ENCODE assay signal across 17 cellular contexts in the genomic region with DNA sequence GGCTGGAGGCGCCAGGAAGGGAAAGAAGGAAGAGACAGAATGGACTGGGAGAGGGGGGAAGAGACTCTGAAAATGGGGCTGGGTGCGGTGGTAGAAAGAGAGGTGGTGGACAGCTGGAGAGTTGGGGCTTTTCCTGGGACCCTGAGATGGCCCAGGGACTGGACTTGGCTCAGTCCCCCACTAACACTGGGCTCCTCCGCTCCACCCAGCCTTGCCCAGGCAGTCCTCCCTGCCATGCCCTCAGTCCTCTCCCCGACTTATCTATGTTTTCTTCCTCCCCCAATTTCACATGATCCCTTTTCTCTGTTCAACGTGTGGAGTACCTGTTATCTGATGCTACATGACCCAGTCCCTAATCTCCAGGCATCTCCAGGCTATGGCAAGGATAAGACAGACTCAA. TPM values are rescaled to one million over a fixed set of nuclear protein-coding genes. Genes with fewer than 3 reads are reported as not detected.
A peak's percentile ranks its signal among the peaks of the same experiment; 100 is the strongest.
DNase-seq lines count a peak whose midpoint lies in the region; ATAC-seq and TF ChIP-seq lines count a peak whose summit lies in the region.
"Had no signal": no experiment of that assay in that cellular context is flagged by ENCODE, and none has a peak within 500 bp of the region (broad histone marks: within the 10 kb centered on the region; RNA-seq: fewer than 3 reads in every experiment).

No MANE protein-coding gene starts in this region.

- H3K36me3 ChIP-seq in heart right ventricle (no peaks in the 10 kb centered on the region), Caco-2 (ENCODE audit: control insufficient read depth, insufficient read depth, low read length) (no peaks in the 10 kb centered on the region)

- H3K4me3 Mint-ChIP-seq in Caco-2 (ENCODE audit: unreplicated experiment) = no peak overlapping the region
- H3K4me3 Mint-ChIP-seq in activated T-cell treated with anti-CD3 and anti-CD28 coated beads, Interleukin-2, amount 50 U/mL, for 24 hours = no peak overlapping the region
- H3K4me3 Mint-ChIP-seq: CD4-positive, alpha-beta T cell; HFFc6 had no signal

- H3K27ac ChIP-seq in heart right ventricle (peak overlapping the region in 8 of 10 donors; percentile 14 to 77 (median 50)), right cardiac atrium (ENCODE audit: low read length) (peak overlapping the region; percentile 87)
- H3K27ac ChIP-seq: 22Rv1 had no signal

- no peaks in the 10 kb centered on the region for H3K9me3 Mint-ChIP-seq in Caco-2 (ENCODE audit: unreplicated experiment)
- no peaks in the 10 kb centered on the region for H3K9me3 Mint-ChIP-seq in activated T-cell treated with anti-CD3 and anti-CD28 coated beads, Interleukin-2, amount 50 U/mL, for 24 hours
- H3K9me3 Mint-ChIP-seq: CD4-positive, alpha-beta T cell had no signal

- peaks cover 0 to 28% (median 18%) of the 10 kb centered on the region in 7 donors for H3K27me3 ChIP-seq in heart right ventricle
- H3K27me3 ChIP-seq in right cardiac atrium (ENCODE audit: control insufficient read depth, insufficient read depth) = no peaks in the 10 kb centered on the region
- no peaks in the 10 kb centered on the region for H3K27me3 ChIP-seq in Caco-2 (replicated peaks; ENCODE audit: control insufficient read depth, insufficient read depth, low read length)

- 20 to 28% methylated on average over 5 of the region's 5 CpGs for WGBS in heart right ventricle, 2 donors
- WGBS in right cardiac atrium = 37% methylated on average over 5 of the region's 5 CpGs

- DNase-seq in Right ventricle myocardium inferior (ENCODE audit: missing footprints) = no peak
- no peak for DNase-seq in cardiac septum (ENCODE audit: low spot score)
- DNase-seq in heart right ventricle = no peak
- DNase-seq in right cardiac atrium = peak in 1 of 3 donors; percentile 26
- DNase-seq in Caco-2 = no peak
- no peak for DNase-seq in activated T-cell treated with anti-CD3 and anti-CD28 coated beads, Interleukin-2, amount 50 U/mL, for 24 hours
- DNase-seq in NCI-H748 (lab: John Stamatoyannopoulos, UW; ENCODE audit: unreplicated experiment) = no peak
- no peak for DNase-seq in GM20000 (ENCODE audit: low spot score)
- DNase-seq: AML-193; C1 segment of cervical spinal cord; CD4-positive, alpha-beta T cell; DMS153; EL; HCEC 1CT; HFFc6 had no signal

- H3K4me3 ChIP-seq in heart right ventricle (no peak overlapping the region), right cardiac atrium (ENCODE audit: low read length) (no peak overlapping the region), Caco-2 (ENCODE audit: low read depth, low read length) (no peak overlapping the region)

- TF ChIP-seq CTCF in heart right ventricle (IDR thresholded peaks at IDR 0.05) (no peak), Caco-2 (IDR thresholded peaks at IDR 0.05; ENCODE audit: insufficient read depth in 1 of 2, low read depth in 1 of 2, low read length in 1 of 2, severe bottlenecking in 1 of 2, unreplicated experiment in 1 of 2) (no peak), GM20000 (IDR thresholded peaks at IDR 0.05; ENCODE audit: extremely low read depth, missing control alignments) (no peak)

- peaks cover 4% of the 10 kb centered on the region for H3K36me3 Mint-ChIP-seq in Caco-2 (ENCODE audit: insufficient read depth, unreplicated experiment)
- H3K36me3 Mint-ChIP-seq in activated T-cell treated with anti-CD3 and anti-CD28 coated beads, Interleukin-2, amount 50 U/mL, for 24 hours (ENCODE audit: low read depth) = no peaks in the 10 kb centered on the region

- H3K9me3 ChIP-seq in heart right ventricle (peaks cover 0 to 3% (median 0%) of the 10 kb centered on the region in 11 donors), right cardiac atrium (ENCODE audit: control insufficient read depth, low read length) (no peaks in the 10 kb centered on the region), Caco-2 (no peaks in the 10 kb centered on the region)

- CTCF ChIA-PET in Caco-2 (lab: Charles Lee) = no interaction called here

- H3K4me1 Mint-ChIP-seq in Caco-2 (ENCODE audit: low read depth, unreplicated experiment) = no peaks in the 10 kb centered on the region
- no peaks in the 10 kb centered on the region for H3K4me1 Mint-ChIP-seq in activated T-cell treated with anti-CD3 and anti-CD28 coated beads, Interleukin-2, amount 50 U/mL, for 24 hours (ENCODE audit: low read depth)

- POLR2A ChIA-PET in Caco-2 (lab: Charles Lee) = no interaction called here

- no TSS peak for BruUV-seq in Caco-2 (replicated peaks; lab: Mats Ljungman, UMichigan)

- intact Hi-C loops in Right ventricle myocardium inferior (cut with DNase I) (loop anchor here (2.0 kb wide), 1 partner anchor 20 kb away; no protein-coding TSS in a partner anchor), cardiac septum (cut with DNase I) (no loop called here), heart right ventricle (cut with DNase I) (no loop called here), right cardiac atrium (cut with DNase I) (loop anchor here in 1 of 4 donors (10.0 kb wide), 1 partner anchor 140 kb away; no protein-coding TSS in a partner anchor), Caco-2 (cut with micrococcal nuclease; ENCODE audit: unreplicated experiment) (no loop called here)

- peaks cover 12% of the 10 kb centered on the region for H3K27me3 Mint-ChIP-seq in Caco-2 (ENCODE audit: insufficient read depth, unreplicated experiment)
- H3K27me3 Mint-ChIP-seq in activated T-cell treated with anti-CD3 and anti-CD28 coated beads, Interleukin-2, amount 50 U/mL, for 24 hours = peaks cover 37% of the 10 kb centered on the region

- no peak overlapping the region for H3K27ac Mint-ChIP-seq in Caco-2 (ENCODE audit: unreplicated experiment)
- H3K27ac Mint-ChIP-seq in activated T-cell treated with anti-CD3 and anti-CD28 coated beads, Interleukin-2, amount 50 U/mL, for 24 hours = no peak overlapping the region
- H3K27ac Mint-ChIP-seq: CD4-positive, alpha-beta T cell; HFFc6 had no signal

- H3K4me1 ChIP-seq in heart right ventricle (peaks cover 0 to 19% (median 5%) of the 10 kb centered on the region in 9 donors), right cardiac atrium (ENCODE audit: control insufficient read depth, insufficient read depth, low read length) (no peaks in the 10 kb centered on the region), Caco-2 (no peaks in the 10 kb centered on the region)

- ATAC-seq in Right ventricle myocardium inferior (peak; percentile 18), heart right ventricle (peak in 6 of 8 donors; percentile 9 to 64 (median 40)), right cardiac atrium (peak; percentile 13 to 31)
- ATAC-seq: HepG2 had no signal

RNA-seq across cellular contexts. Expression of gene HCN4, which starts 6.3 kb away (rescaled TPM):
- total RNA-seq in Right ventricle myocardium inferior (21.4 TPM), cardiac septum (6.2 TPM), heart right ventricle (10 to 100 TPM in 4 of 10 donors, 1 to 10 TPM in 6; 4.1 to 24.9 (median 7.9) TPM), right cardiac atrium (10 to 100 TPM; 37.1 to 61.7 (median 48.7) TPM), Caco-2 (2022) (0.16 and 0.29 TPM in 2 replicates)
- polyA plus RNA-seq in heart right ventricle (1 to 10 TPM; 2.2 to 4.4 TPM), right cardiac atrium (25.7 TPM)
- total RNA-seq: CD4-positive, alpha-beta T cell; HepG2; HFFc6 had no signal
- polyA plus RNA-seq: HepG2 had no signal
